ENCODE assay signal across 11 cellular contexts in the genomic region with DNA sequence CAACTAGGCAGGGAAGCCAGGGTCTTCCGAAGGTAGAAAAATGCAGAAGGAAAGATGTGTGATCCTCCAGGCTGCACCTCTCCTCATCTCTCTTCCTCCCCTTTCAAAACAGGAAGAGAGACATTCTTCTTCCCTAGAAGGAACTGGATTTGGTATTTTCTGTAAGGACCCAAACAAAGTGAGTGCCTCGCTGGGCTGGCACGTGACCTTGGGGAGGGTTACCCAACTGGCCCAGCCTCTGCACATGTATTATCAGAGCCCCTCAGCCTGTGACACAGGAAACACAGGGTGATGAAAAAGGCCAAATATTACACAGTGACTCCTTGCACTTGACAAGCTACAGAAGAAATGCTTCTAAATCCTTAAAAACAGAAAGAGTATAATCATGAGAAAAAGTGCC. TPM values are rescaled to one million over a fixed set of nuclear protein-coding genes. Genes with fewer than 3 reads are reported as not detected.
DNase-seq lines count a peak whose midpoint lies in the region; TF ChIP-seq lines count a peak whose summit lies in the region.
"Had no signal": no experiment of that assay in that cellular context is flagged by ENCODE, and none has a peak within 500 bp of the region (broad histone marks: within the 10 kb centered on the region; RNA-seq: fewer than 3 reads in every experiment).

No MANE protein-coding gene starts in this region.

- H3K4me3 ChIP-seq in Caco-2 (ENCODE audit: low read depth, low read length) (no peak overlapping the region), KMS-11 (IDR thresholded peaks at IDR 0.05; ENCODE audit: insufficient read depth, low read depth, low read length) (no peak overlapping the region), mesendoderm (ENCODE audit: low read length) (no peak overlapping the region), uterus (no peak overlapping the region), sigmoid colon (no peak overlapping the region)

- H3K18ac ChIP-seq in mesendoderm (ENCODE audit: low read length): no peak overlapping the region

- no CpG with 5 or more reads among the region's 3 CpGs for WGBS in mesendoderm (ENCODE audit: extremely low coverage, insufficient coverage, low lambda C conversion rate)
- whole genome bisulfite sequencing in sigmoid colon, 2 donors: 85% methylated on average over 3 of the region's 3 CpGs

- no peak overlapping the region for H3K4ac ChIP-seq in mesendoderm (ENCODE audit: low read depth, low read length)

- no peaks in the 10 kb centered on the region for H3K4me1 ChIP-seq in Caco-2
- peaks cover 25% of the 10 kb centered on the region for H3K4me1 ChIP-seq in KMS-11 (ENCODE audit: low read depth, poor library complexity, severe bottlenecking)
- H3K4me1 ChIP-seq in mesendoderm (ENCODE audit: control insufficient read depth, low read depth, low read length): peaks cover 4% of the 10 kb centered on the region
- peaks cover 0 to 7% of the 10 kb centered on the region in 2 donors for H3K4me1 ChIP-seq in uterus
- H3K4me1 ChIP-seq in sigmoid colon: peaks cover 0 to 15% (median 10%) of the 10 kb centered on the region in 4 donors

- H3K56ac ChIP-seq in mesendoderm (ENCODE audit: low read length): peak overlapping the region; percentile 37

- no TSS peak for BruUV-seq in Caco-2 (replicated peaks; lab: Mats Ljungman, UMichigan)

- H3K9me3 ChIP-seq in Caco-2: no peaks in the 10 kb centered on the region
- no peaks in the 10 kb centered on the region for H3K9me3 ChIP-seq in uterus
- H3K9me3 ChIP-seq in sigmoid colon: no peaks in the 10 kb centered on the region

- H3K27ac ChIP-seq in KMS-11: no peak overlapping the region
- H3K27ac ChIP-seq in mesendoderm (ENCODE audit: low read depth, low read length): no peak overlapping the region
- no peak overlapping the region for H3K27ac ChIP-seq in uterus
- H3K27ac ChIP-seq in sigmoid colon: no peak overlapping the region

- H2BK15ac ChIP-seq in mesendoderm (replicated peaks; ENCODE audit: low read depth): no peak overlapping the region

- TF ChIP-seq CTCF in Caco-2 (IDR thresholded peaks at IDR 0.05; ENCODE audit: insufficient read depth in 1 of 2, low read depth in 1 of 2, low read length in 1 of 2, severe bottlenecking in 1 of 2, unreplicated experiment in 1 of 2) (no peak), KMS-11 (conservative IDR thresholded peaks at IDR 0.05; ENCODE audit: low read depth, low read length) (no peak), uterus (IDR thresholded peaks at IDR 0.05) (no peak), sigmoid colon (IDR thresholded peaks at IDR 0.05) (no peak)

- peak overlapping the region; percentile 91 for H3K4me3 Mint-ChIP-seq in Caco-2 (ENCODE audit: unreplicated experiment)
- peak overlapping the region; percentile 92 for H3K4me3 Mint-ChIP-seq in activated CD4-positive, alpha-beta memory T cell treated with anti-CD3 and anti-CD28 coated beads for 36 hours
- H3K4me3 Mint-ChIP-seq: activated B cell treated with CpG ODN at 0.5 μM for 24 hours had no signal

- no peak overlapping the region for H2AK5ac ChIP-seq in mesendoderm (ENCODE audit: low read length)

- no peaks in the 10 kb centered on the region for H3K27me3 Mint-ChIP-seq in Caco-2 (ENCODE audit: insufficient read depth, unreplicated experiment)
- H3K27me3 Mint-ChIP-seq in activated CD4-positive, alpha-beta memory T cell treated with anti-CD3 and anti-CD28 coated beads for 36 hours: peaks cover 1% of the 10 kb centered on the region

- no peak overlapping the region for H4K8ac ChIP-seq in mesendoderm (ENCODE audit: low read depth, low read length)

- CTCF ChIA-PET in Caco-2 (lab: Charles Lee): no interaction called here
- CTCF ChIA-PET in activated CD4-positive, alpha-beta memory T cell treated with anti-CD3 and anti-CD28 coated beads for 36 hours (lab: Charles Lee): no interaction called here

- TF ChIP-seq POLR2A in uterus (IDR thresholded peaks at IDR 0.05): no peak
- TF ChIP-seq POLR2A in sigmoid colon (IDR thresholded peaks at IDR 0.05): no peak

- no peak overlapping the region for H3K27ac Mint-ChIP-seq in Caco-2 (ENCODE audit: unreplicated experiment)
- no peak overlapping the region for H3K27ac Mint-ChIP-seq in activated CD4-positive, alpha-beta memory T cell treated with anti-CD3 and anti-CD28 coated beads for 36 hours
- H3K27ac Mint-ChIP-seq: activated B cell treated with CpG ODN at 0.5 μM for 24 hours had no signal

- peaks cover 41% of the 10 kb centered on the region for H3K36me3 Mint-ChIP-seq in Caco-2 (ENCODE audit: insufficient read depth, unreplicated experiment)
- peaks cover 67% of the 10 kb centered on the region for H3K36me3 Mint-ChIP-seq in activated CD4-positive, alpha-beta memory T cell treated with anti-CD3 and anti-CD28 coated beads for 36 hours

- H3K9ac ChIP-seq in KMS-11 (no peak overlapping the region), mesendoderm (ENCODE audit: low read length) (peak overlapping the region; percentile 53)

- H3K79me2 ChIP-seq in KMS-11 (ENCODE audit: insufficient read depth, low read depth): peaks cover 66% of the 10 kb centered on the region
- H3K79me2 ChIP-seq in mesendoderm (ENCODE audit: control insufficient read depth, insufficient read depth, low read length): peaks cover 37% of the 10 kb centered on the region

- DNase-seq in Caco-2 (no peak), mesendoderm (no peak), uterus (no peak), sigmoid colon (no peak), middle frontal gyrus (ENCODE audit: extremely low spot score, low spot score) (no peak)
- DNase-seq in activated CD4-positive, alpha-beta memory T cell treated with anti-CD3 and anti-CD28 coated beads for 36 hours: no peak
- no peak for DNase-seq in stimulated activated CD4-positive, alpha-beta T cell treated with anti-CD3 and anti-CD28 coated beads, Interleukin-1b, Interleukin-23, amount 100 ng/mL, for 48 hours
- DNase-seq: activated B cell treated with CpG ODN at 0.5 μM for 24 hours, glutamatergic neuron, NCI-H345 had no signal

- peak overlapping the region; percentile 96 for H3K4me2 ChIP-seq in KMS-11
- peak overlapping the region; percentile 31 for H3K4me2 ChIP-seq in mesendoderm (ENCODE audit: low read length)

- H4K5ac ChIP-seq in mesendoderm (ENCODE audit: low read length): no peak overlapping the region

- H3K23ac ChIP-seq in mesendoderm (ENCODE audit: low read length): no peak overlapping the region

- H3K79me1 ChIP-seq in mesendoderm (ENCODE audit: low read length): peaks cover 31% of the 10 kb centered on the region

- H4K20me1 ChIP-seq in KMS-11 (ENCODE audit: insufficient read depth): no peaks in the 10 kb centered on the region; the same call in 1 of the 2 replicates

- H3K9me3 Mint-ChIP-seq in Caco-2 (ENCODE audit: unreplicated experiment): no peaks in the 10 kb centered on the region
- no peaks in the 10 kb centered on the region for H3K9me3 Mint-ChIP-seq in activated CD4-positive, alpha-beta memory T cell treated with anti-CD3 and anti-CD28 coated beads for 36 hours
- H3K9me3 Mint-ChIP-seq: activated B cell treated with CpG ODN at 0.5 μM for 24 hours had no signal

- H2BK120ac ChIP-seq in mesendoderm (ENCODE audit: low read depth, low read length): no peak overlapping the region

- intact Hi-C loops in Caco-2 (cut with micrococcal nuclease; ENCODE audit: unreplicated experiment): no loop called here
- intact Hi-C loops in activated CD4-positive, alpha-beta memory T cell treated with anti-CD3 and anti-CD28 coated beads for 36 hours (cut with micrococcal nuclease): loop anchor here (10.0 kb wide), 3 partner anchors 287 to 587 kb away; partner anchors contain the start of gene USP40
- intact Hi-C loops in uterus (cut with DNase I; ENCODE audit: low total_unique reads): no loop called here
- intact Hi-C loops in sigmoid colon (cut with DNase I): no loop called here

- H3K4me1 Mint-ChIP-seq in Caco-2 (ENCODE audit: low read depth, unreplicated experiment): peaks cover 6% of the 10 kb centered on the region
- peaks cover 19% of the 10 kb centered on the region for H3K4me1 Mint-ChIP-seq in activated CD4-positive, alpha-beta memory T cell treated with anti-CD3 and anti-CD28 coated beads for 36 hours (ENCODE audit: low read depth)

- H3K36me3 ChIP-seq in Caco-2 (ENCODE audit: control insufficient read depth, insufficient read depth, low read length) (no peaks in the 10 kb centered on the region; the same call in 1 of the 2 replicates), KMS-11 (ENCODE audit: insufficient read depth) (peaks cover 19% of the 10 kb centered on the region; the same call in 1 of the 2 replicates), mesendoderm (ENCODE audit: control insufficient read depth, insufficient read depth, low read length) (peaks cover 31% of the 10 kb centered on the region), uterus (no peaks in the 10 kb centered on the region), sigmoid colon (no peaks in the 10 kb centered on the region)

- H3K27me3 ChIP-seq in Caco-2 (replicated peaks; ENCODE audit: control insufficient read depth, insufficient read depth, low read length) (no peaks in the 10 kb centered on the region), KMS-11 (ENCODE audit: insufficient read depth, low read depth) (no peaks in the 10 kb centered on the region), mesendoderm (ENCODE audit: insufficient read depth, low read length, poor library complexity) (no peaks in the 10 kb centered on the region), uterus (no peaks in the 10 kb centered on the region), sigmoid colon (peaks cover 0 to 18% (median 0%) of the 10 kb centered on the region in 3 donors)

- no peak for TF ChIP-seq EP300 in sigmoid colon (IDR thresholded peaks at IDR 0.05)

- no peak overlapping the region for H2AFZ ChIP-seq in KMS-11 (ENCODE audit: low read depth)

- no peak overlapping the region for H2BK5ac ChIP-seq in mesendoderm (ENCODE audit: low read length)

- POLR2A ChIA-PET in Caco-2 (lab: Charles Lee): no interaction called here
- POLR2A ChIA-PET in activated CD4-positive, alpha-beta memory T cell treated with anti-CD3 and anti-CD28 coated beads for 36 hours (lab: Charles Lee): no interaction called here

RNA-seq across cellular contexts. Expression of gene HJURP, which starts 2.3 kb away (rescaled TPM):
- 29.7 and 35.0 TPM in 2 replicates for total RNA-seq in Caco-2 (2022)
- 100 to 1,000 TPM in 1 of 2 experiments, 10 to 100 TPM in 1; 98.4 to 102 TPM for total RNA-seq in activated CD4-positive, alpha-beta memory T cell treated with anti-CD3 and anti-CD28 coated beads for 36 hours
- 38.8 TPM for polyA plus RNA-seq in mesendoderm (2013, experiment 1 of 2)
- polyA plus RNA-seq in mesendoderm (2013, experiment 2 of 2): 39.4 TPM
- 10 to 100 TPM in 1 of 4 donors, not detected in 3; 13.0 TPM for total RNA-seq in uterus
- 1 to 10 TPM in 2 of 4 donors, under 1 TPM in 2; 0.28 to 2.1 (median 1.0) TPM for total RNA-seq in sigmoid colon
- polyA plus RNA-seq in sigmoid colon: 1 to 10 TPM; 1.2 to 9.0 (median 3.0) TPM
